8 cellular contexts compared by ENCODE assay signal in the genomic region with DNA sequence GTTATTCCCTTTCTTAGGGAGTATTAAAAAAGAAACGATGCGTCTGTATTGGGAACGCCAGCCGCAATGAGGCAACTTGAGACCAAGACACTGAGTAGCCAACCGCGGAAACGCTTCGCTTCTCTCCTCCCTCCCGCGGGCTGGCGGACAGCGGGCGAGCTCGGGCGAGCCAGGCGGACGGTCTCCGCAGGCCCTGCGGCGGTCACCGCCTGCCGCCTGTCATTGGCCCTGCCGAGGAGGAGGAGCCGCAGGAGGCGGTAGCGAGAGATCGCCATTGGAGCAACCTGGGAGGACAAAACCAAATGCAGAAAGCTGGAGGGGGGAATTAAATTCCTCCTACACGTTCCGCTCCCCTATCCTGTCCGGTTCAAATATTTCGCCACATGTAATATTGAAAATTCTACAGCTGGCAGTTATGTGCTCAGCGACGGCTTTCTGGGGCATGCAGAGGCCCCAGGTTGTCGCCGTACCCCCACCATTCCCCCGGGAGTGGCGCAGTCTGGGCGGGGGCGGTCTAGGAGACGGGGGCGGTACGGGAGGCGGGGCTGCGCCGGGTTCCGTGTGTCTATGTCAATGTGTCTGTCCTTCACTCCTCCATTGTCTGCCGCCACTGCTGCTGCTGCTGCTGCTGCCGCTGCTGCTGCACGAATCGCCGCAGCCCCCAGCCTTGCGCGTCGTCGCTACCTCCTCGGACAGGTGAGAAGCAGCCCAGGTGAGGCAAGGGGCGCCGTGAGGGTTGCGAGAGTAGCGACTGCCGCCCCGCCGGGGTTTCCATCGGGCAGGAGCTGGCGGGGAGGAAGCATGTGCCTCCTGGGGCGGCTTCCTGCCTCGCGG. TPM values are rescaled to one million over a fixed set of nuclear protein-coding genes. Genes with fewer than 3 reads are reported as not detected.
DNase-seq lines count a peak whose midpoint lies in the region; ATAC-seq and TF ChIP-seq lines count a peak whose summit lies in the region.

TSS of gene ANKMY2 (minus strand) at position 162 of the 834 bp plus-strand sequence. CDS start 181 bp downstream, outside the sequence.
TSS of gene BZW2 (plus strand) at position 589 of the 834 bp plus-strand sequence. CDS start 19,263 bp downstream, outside the sequence.

- POLR2A ChIA-PET in activated CD4-positive, alpha-beta T cell treated with anti-CD3 and anti-CD28 coated beads for 36 hours (lab: Charles Lee) = interaction anchor here (0.6 to 1.2 kb wide), 3 partner anchors 8 to 225 kb away, joined by 3 to 6 read pairs (median 4); no protein-coding TSS in a partner anchor

- CTCF ChIA-PET in activated CD4-positive, alpha-beta T cell treated with anti-CD3 and anti-CD28 coated beads for 36 hours (lab: Charles Lee) = interaction anchor here (0.7 to 4.8 kb wide), 3 partner anchors 11 to 155 kb away, joined by 3 to 21 read pairs (median 3); no protein-coding TSS in a partner anchor

- TF ChIP-seq CTCF in chondrocyte (IDR thresholded peaks at IDR 0.05) = no peak
- no peak for TF ChIP-seq CTCF in kidney epithelial cell (IDR thresholded peaks at IDR 0.05; ENCODE audit: insufficient read depth, low read length, poor library complexity, severe bottlenecking)

- no peaks in the 10 kb centered on the region for H3K27me3 Mint-ChIP-seq in activated CD4-positive, alpha-beta T cell treated with anti-CD3 and anti-CD28 coated beads for 36 hours
- H3K27me3 Mint-ChIP-seq in chondrocyte (ENCODE audit: low read depth) = no peaks in the 10 kb centered on the region

- H3K27ac Mint-ChIP-seq in activated CD4-positive, alpha-beta T cell treated with anti-CD3 and anti-CD28 coated beads for 36 hours = peak within 1 kb of the TSS; percentile 99
- H3K27ac Mint-ChIP-seq in chondrocyte (ENCODE audit: unreplicated experiment) = peak within 1 kb of the TSS; percentile 100

- no peaks in the 10 kb centered on the region for H3K36me3 ChIP-seq in kidney epithelial cell (ENCODE audit: control insufficient read depth, insufficient read depth, low read length)

- peaks cover 25% of the 10 kb centered on the region for H3K36me3 Mint-ChIP-seq in activated CD4-positive, alpha-beta T cell treated with anti-CD3 and anti-CD28 coated beads for 36 hours (ENCODE audit: low read depth)
- no peaks in the 10 kb centered on the region for H3K36me3 Mint-ChIP-seq in chondrocyte (ENCODE audit: low read depth)

- H3K4me3 Mint-ChIP-seq in activated CD4-positive, alpha-beta T cell treated with anti-CD3 and anti-CD28 coated beads for 36 hours = peak within 1 kb of the TSS; percentile 98
- peak within 1 kb of the TSS; percentile 99 for H3K4me3 Mint-ChIP-seq in chondrocyte (ENCODE audit: unreplicated experiment)

- ATAC-seq in HG03439 (IDR thresholded peaks at IDR 0.05; ENCODE audit: unreplicated experiment) = peak; percentile 98
- ATAC-seq in activated CD4-positive, alpha-beta T cell treated with anti-CD3 and anti-CD28 coated beads for 36 hours = peak; percentile 90

- peaks cover 48% of the 10 kb centered on the region for H3K4me1 Mint-ChIP-seq in activated CD4-positive, alpha-beta T cell treated with anti-CD3 and anti-CD28 coated beads for 36 hours
- peaks cover 65% of the 10 kb centered on the region for H3K4me1 Mint-ChIP-seq in chondrocyte (ENCODE audit: low read depth)

- peak; percentile 90 to 95 for DNase-seq in AML-193 (lab: John Stamatoyannopoulos, UW)
- peak; percentile 68 for DNase-seq in GM19238 (ENCODE audit: insufficient read length, low spot score)
- DNase-seq in NCI-H510A (lab: John Stamatoyannopoulos, UW) = peak; percentile 91
- DNase-seq in activated CD4-positive, alpha-beta T cell treated with anti-CD3 and anti-CD28 coated beads for 36 hours = peak; percentile 95
- DNase-seq in chondrocyte (ENCODE audit: low spot score) = peak; percentile 97
- DNase-seq in kidney epithelial cell (ENCODE audit: low read depth) = peak; percentile 79
- peak; percentile 93 for DNase-seq in stimulated activated CD4-positive, alpha-beta T cell treated with anti-CD3 and anti-CD28 coated beads, Interleukin-15, amount 100 ng/mL, for 24 hours

- no peaks in the 10 kb centered on the region for H3K27me3 ChIP-seq in kidney epithelial cell (ENCODE audit: control insufficient read depth, insufficient read depth, low read length)

- intact Hi-C loops in activated CD4-positive, alpha-beta T cell treated with anti-CD3 and anti-CD28 coated beads for 36 hours (cut with DNase I, micrococcal nuclease) = loop anchor here (1.0 to 10.0 kb wide), 8 partner anchors 26 to 1291 kb away; partner anchors contain the start of genes AHR (in 2 of the 2) and TSPAN13 (in 1 of the 2)

- H3K4me3 ChIP-seq in kidney epithelial cell (ENCODE audit: low read depth, low read length) = peak within 1 kb of the TSS; percentile 84

- H3K9me3 Mint-ChIP-seq in activated CD4-positive, alpha-beta T cell treated with anti-CD3 and anti-CD28 coated beads for 36 hours (ENCODE audit: low read depth) = no peaks in the 10 kb centered on the region
- H3K9me3 Mint-ChIP-seq in chondrocyte (ENCODE audit: low read depth) = no peaks in the 10 kb centered on the region

RNA-seq across cellular contexts. Expression of gene ANKMY2, which starts in this region (rescaled TPM):
- total RNA-seq in activated CD4-positive, alpha-beta T cell treated with anti-CD3 and anti-CD28 coated beads for 36 hours = 10 to 100 TPM in 1 of 2 experiments, 1 to 10 TPM in 1; 9.0 to 10.1 TPM
- total RNA-seq in chondrocyte (18.0 to 23.3 TPM (median 21.8 TPM) in 3 replicates), kidney epithelial cell (9.9 and 10.9 TPM in 2 replicates)

RNA-seq across cellular contexts. Expression of gene BZW2, which starts in this region (rescaled TPM):
- 100 to 1,000 TPM; 106 to 113 TPM for total RNA-seq in activated CD4-positive, alpha-beta T cell treated with anti-CD3 and anti-CD28 coated beads for 36 hours
- 42.6 to 50.0 TPM (median 44.8 TPM) in 3 replicates for total RNA-seq in chondrocyte
- 61.2 and 62.2 TPM in 2 replicates for total RNA-seq in kidney epithelial cell

Comparison
In these comparisons a context has a peak if more than half of its experiments do, and no peak if none do; other contexts are left out.
1. Peak in every context shown above with its lines: DNase-seq, ATAC-seq and H3K4me3 ChIP-seq.